Comparison of ENCODE assay signal across 11 cellular contexts in genomic region chr15:50828610-50829206, GRCh38.
A peak's percentile ranks its signal among the peaks of the same experiment; 100 is the strongest.
DNase-seq lines count a peak whose midpoint lies in the region; TF ChIP-seq lines count a peak whose summit lies in the region.
"Had no signal": no experiment of that assay in that cellular context is flagged by ENCODE, and none has a peak within 500 bp of the region (broad histone marks: within the 10 kb centered on the region; RNA-seq: fewer than 3 reads in every experiment).

No MANE protein-coding gene starts in this region.

- H3K4me3 ChIP-seq in neuronal stem cell (ENCODE audit: low read length in 2 of 2) = no peak overlapping the region
- H3K4me3 ChIP-seq in CD8-positive, alpha-beta memory T cell (ENCODE audit: low read length) = no peak overlapping the region
- no peak overlapping the region for H3K4me3 ChIP-seq in thyroid gland (replicated peaks in 1 of 3)
- H3K4me3 ChIP-seq: GM12878 had no signal

- peaks cover 4 to 6% of the 10 kb centered on the region in 2 donors for H3K4me1 ChIP-seq in neuronal stem cell (ENCODE audit: control insufficient read depth in 2 of 2, insufficient read depth in 1 of 2, low read depth in 1 of 2, low read length in 2 of 2)
- no peaks in the 10 kb centered on the region for H3K4me1 ChIP-seq in CD8-positive, alpha-beta memory T cell (ENCODE audit: insufficient read depth, low read length)
- no peaks in the 10 kb centered on the region for H3K4me1 ChIP-seq in thyroid gland

- no peaks in the 10 kb centered on the region for H3K79me1 ChIP-seq in neuronal stem cell (ENCODE audit: low read depth, low read length)

- intact Hi-C loops in thyroid gland (cut with DNase I) = no loop called here

- DNase-seq in EL = peak; percentile 87
- peak; percentile 28 for DNase-seq in NCI-H2227 treated with DMSO at 0.1 percent for 48 hours (lab: John Stamatoyannopoulos, UW)
- peak; percentile 31 for DNase-seq in epithelial cell of prostate (ENCODE audit: low read depth, low spot score)
- DNase-seq in neuronal stem cell (ENCODE audit: low spot score) = peak; percentile 35
- no peak for DNase-seq in cortex of kidney (lab: John Stamatoyannopoulos, UW)
- no peak for DNase-seq in CD8-positive, alpha-beta memory T cell
- no peak for DNase-seq in thyroid gland
- no peak for DNase-seq in globus pallidus (ENCODE audit: low spot score)
- DNase-seq: amygdala, T-helper 17 cell had no signal

- H3K36me3 ChIP-seq in neuronal stem cell (replicated peaks in 1 of 2; ENCODE audit: control insufficient read depth in 2 of 2, insufficient read depth in 2 of 2, low read length in 2 of 2) = no peaks in the 10 kb centered on the region
- no peaks in the 10 kb centered on the region for H3K36me3 ChIP-seq in CD8-positive, alpha-beta memory T cell (ENCODE audit: insufficient read depth, low read length)
- no peaks in the 10 kb centered on the region for H3K36me3 ChIP-seq in thyroid gland

- no peak overlapping the region for H2BK12ac ChIP-seq in neuronal stem cell (ENCODE audit: low read length)

- POLR2A ChIA-PET in CD8-positive, alpha-beta memory T cell (lab: Charles Lee) = interaction anchor here (0.6 kb wide), 1 partner anchor 76 kb away, joined by 7 read pairs; no protein-coding TSS in a partner anchor

- H3K23ac ChIP-seq in neuronal stem cell (ENCODE audit: low read depth, low read length, poor library complexity) = no peak overlapping the region

- H2BK5ac ChIP-seq in neuronal stem cell (ENCODE audit: low read length) = no peak overlapping the region

- H3K27me3 ChIP-seq in neuronal stem cell (ENCODE audit: control insufficient read depth in 3 of 3, insufficient read depth in 3 of 3, low read depth in 1 of 3, low read length in 3 of 3) = no peaks in the 10 kb centered on the region
- H3K27me3 ChIP-seq in CD8-positive, alpha-beta memory T cell (ENCODE audit: insufficient read depth, low read length, poor library complexity, severe bottlenecking) = no peaks in the 10 kb centered on the region
- H3K27me3 ChIP-seq in thyroid gland = no peaks in the 10 kb centered on the region

- no peak overlapping the region for H3K27ac Mint-ChIP-seq in CD8-positive, alpha-beta memory T cell
- H3K27ac Mint-ChIP-seq: T-helper 17 cell had no signal

- H3K14ac ChIP-seq in neuronal stem cell (ENCODE audit: low read length) = no peak overlapping the region

- H3K27me3 Mint-ChIP-seq in CD8-positive, alpha-beta memory T cell = peaks cover 0 to 26% of the 10 kb centered on the region in 2 donors

- H3K4me2 ChIP-seq in neuronal stem cell (ENCODE audit: insufficient read depth, low read length, poor library complexity, severe bottlenecking) = no peak overlapping the region

- H3K27ac ChIP-seq in epithelial cell of prostate (no peak overlapping the region), neuronal stem cell (replicated peaks; ENCODE audit: low read length) (no peak overlapping the region), thyroid gland (no peak overlapping the region)
- H3K27ac ChIP-seq in CD8-positive, alpha-beta memory T cell (ENCODE audit: low read depth, low read length) = no peak overlapping the region

- no peak overlapping the region for H2BK120ac ChIP-seq in neuronal stem cell (ENCODE audit: low read depth, low read length)

- no peak overlapping the region for H2BK15ac ChIP-seq in neuronal stem cell (ENCODE audit: low read length)

- WGBS in neuronal stem cell (ENCODE audit: extremely low coverage in 2 of 2, insufficient read length in 2 of 2, insufficient replicate concordance in 1 of 2), 2 donors = no CpG with 5 or more reads among the region's 4 CpGs
- WGBS in thyroid gland, 2 donors = 42 to 47% methylated on average over 4 of the region's 4 CpGs

- H4K8ac ChIP-seq in neuronal stem cell (ENCODE audit: low read depth, low read length) = no peak overlapping the region

- TF ChIP-seq CTCF in thyroid gland (IDR thresholded peaks at IDR 0.05) = no peak

- no peaks in the 10 kb centered on the region for H3K36me3 Mint-ChIP-seq in CD8-positive, alpha-beta memory T cell

- H3K9me3 ChIP-seq in neuronal stem cell (replicated peaks in 1 of 2; ENCODE audit: control insufficient read depth in 2 of 2, insufficient read depth in 1 of 2, low read depth in 1 of 2, low read length in 2 of 2) = no peaks in the 10 kb centered on the region
- no peaks in the 10 kb centered on the region for H3K9me3 ChIP-seq in CD8-positive, alpha-beta memory T cell (ENCODE audit: low read length)
- H3K9me3 ChIP-seq in thyroid gland = no peaks in the 10 kb centered on the region

- H3K18ac ChIP-seq in neuronal stem cell (ENCODE audit: low read length) = no peak overlapping the region

- H3K9me3 Mint-ChIP-seq in CD8-positive, alpha-beta memory T cell = no peaks in the 10 kb centered on the region

- H4K91ac ChIP-seq in neuronal stem cell (ENCODE audit: low read depth, low read length, poor library complexity) = no peak overlapping the region

- H2AFZ ChIP-seq in neuronal stem cell (ENCODE audit: low read length) = peak overlapping the region; percentile 7

- no peak overlapping the region for H3K4ac ChIP-seq in neuronal stem cell (ENCODE audit: low read length)

- TF ChIP-seq POLR2A in thyroid gland (IDR thresholded peaks at IDR 0.05) = no peak

- H3K9ac ChIP-seq in neuronal stem cell (ENCODE audit: low read depth, low read length, poor library complexity) = no peak overlapping the region

- H3K4me1 Mint-ChIP-seq in CD8-positive, alpha-beta memory T cell = no peaks in the 10 kb centered on the region
- H3K4me1 Mint-ChIP-seq: T-helper 17 cell had no signal

- H2AK5ac ChIP-seq in neuronal stem cell (ENCODE audit: low read depth, low read length) = no peak overlapping the region

- CTCF ChIA-PET in CD8-positive, alpha-beta memory T cell (lab: Charles Lee) = no interaction called here

- no peak overlapping the region for H3K4me3 Mint-ChIP-seq in CD8-positive, alpha-beta memory T cell
- H3K4me3 Mint-ChIP-seq: T-helper 17 cell had no signal

Comparison
In these comparisons a context has a peak if more than half of its experiments do, and no peak if none do; other contexts are left out.
1. DNase-seq: peak in EL (single experiment), NCI-H2227 treated with DMSO at 0.1 percent for 48 hours (single experiment), epithelial cell of prostate (single experiment) and neuronal stem cell (single experiment); none in cortex of kidney (single experiment), CD8-positive, alpha-beta memory T cell (0 of 5), thyroid gland (0 of 2) and globus pallidus (single experiment).